ENCODE assay signal across 25 cellular contexts in the genomic region with DNA sequence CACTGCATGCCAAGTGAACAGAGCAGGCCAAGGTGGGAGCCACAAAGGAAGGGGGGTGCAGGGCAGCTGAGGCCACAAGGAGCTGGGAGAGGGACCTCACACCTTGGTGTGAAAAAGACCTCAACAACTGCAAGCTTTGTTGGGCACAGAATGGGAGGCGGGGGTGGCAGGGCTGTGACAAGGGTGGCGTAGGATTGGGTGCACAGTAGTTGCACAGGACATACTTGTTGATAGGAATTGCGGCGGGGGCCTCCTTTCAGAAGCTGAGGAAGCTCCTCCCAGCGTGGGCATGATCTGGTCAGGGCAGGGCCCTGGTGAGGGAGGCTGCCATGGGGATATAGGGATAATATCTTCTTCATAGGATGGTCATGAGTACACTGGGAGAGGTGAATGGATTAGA. TPM values are rescaled to one million over a fixed set of nuclear protein-coding genes. Genes with fewer than 3 reads are reported as not detected.
DNase-seq lines count a peak whose midpoint lies in the region; FAIRE-seq and TF ChIP-seq lines count a peak whose summit lies in the region.
"Had no signal": no experiment of that assay in that cellular context is flagged by ENCODE, and none has a peak within 500 bp of the region (broad histone marks: within the 10 kb centered on the region; RNA-seq: fewer than 3 reads in every experiment).

No MANE protein-coding gene starts in this region.

- no peaks in the 10 kb centered on the region for H3K9me3 ChIP-seq in WERI-Rb-1 (ENCODE audit: severe bottlenecking)
- H3K9me3 ChIP-seq: A549; BLaER1 treated with 17β-estradiol and CSF1 and Interleukin-3, amounts not matched to agents 10 nM and 100 nM; SJSA1 had no signal

- H3K36me3 ChIP-seq in WERI-Rb-1, result no peaks in the 10 kb centered on the region
- H3K36me3 ChIP-seq: BLaER1 treated with 17β-estradiol and CSF1 and Interleukin-3, amounts not matched to agents 10 nM and 100 nM; SJSA1 had no signal

- no peak for FAIRE-seq in H54 (lab: Jason Lieb, UNC)
- FAIRE-seq: A549, D721Med, HepG2, K562 had no signal

- no peak overlapping the region for H3K27ac ChIP-seq in WERI-Rb-1
- H3K27ac ChIP-seq: A549; BLaER1 treated with 17β-estradiol and CSF1 and Interleukin-3, amounts not matched to agents 10 nM and 100 nM; SJSA1 had no signal

- H3K27ac Mint-ChIP-seq in type B pancreatic cell, result no peak overlapping the region
- H3K27ac Mint-ChIP-seq: CD4-positive, alpha-beta T cell had no signal

- H3K4me1 Mint-ChIP-seq in type B pancreatic cell (ENCODE audit: unreplicated experiment), result peaks cover 39% of the 10 kb centered on the region

- H3K4me3 Mint-ChIP-seq in type B pancreatic cell, result no peak overlapping the region
- H3K4me3 Mint-ChIP-seq: CD4-positive, alpha-beta T cell had no signal

- no peaks in the 10 kb centered on the region for H3K9me3 Mint-ChIP-seq in type B pancreatic cell
- H3K9me3 Mint-ChIP-seq: CD4-positive, alpha-beta T cell had no signal

- no peaks in the 10 kb centered on the region for H3K27me3 ChIP-seq in WERI-Rb-1 (ENCODE audit: insufficient read depth, low read depth, severe bottlenecking)

- peak; percentile 43 for DNase-seq in activated CD8-positive, alpha-beta memory T cell treated with anti-CD3 and anti-CD28 coated beads, Interleukin-2, amount 50 U/mL, for 48 hours
- DNase-seq in activated CD8-positive, alpha-beta memory T cell treated with anti-CD3 and anti-CD28 coated beads, Interleukin-2, amount 50 U/mL, for 4 hours, result no peak
- DNase-seq in WERI-Rb-1 (peak; percentile 6), mesenteric fat pad (ENCODE audit: low spot score) (peak; percentile 71), type B pancreatic cell (ENCODE audit: extremely low spot score, unreplicated experiment) (peak; percentile 55), H54 (ENCODE audit: insufficient read length, low spot score) (no peak), NCI-H345 (lab: John Stamatoyannopoulos, UW) (no peak)
- DNase-seq: AML-193; CD4-positive, alpha-beta T cell; MV-4-11; NCI-H1105; NCI-H1436 treated with DMSO at 0.1 percent for 48 hours; NCI-H187 treated with DMSO at 0.1 percent for 48 hours; NCI-H446; NCI-H526; NCI-H82; NK-92 treated with Interleukin-12 subunit alpha and Interleukin-12 subunit beta, amount 100 ng/mL, for 24 hours; PC-3; Right ventricle myocardium superior had no signal

- TF ChIP-seq POLR2A in H54 (IDR thresholded peaks at IDR 0.05; ENCODE audit: low read depth, low read length), result no peak

- no peaks in the 10 kb centered on the region for H3K36me3 Mint-ChIP-seq in type B pancreatic cell

- peaks cover 46% of the 10 kb centered on the region for H3K27me3 Mint-ChIP-seq in type B pancreatic cell

- TF ChIP-seq CTCF in WERI-Rb-1 (IDR thresholded peaks at IDR 0.05; ENCODE audit: low read depth, low read length) (no peak), type B pancreatic cell (conservative IDR thresholded peaks at IDR 0.05) (no peak)

- H3K4me3 ChIP-seq in WERI-Rb-1 (ENCODE audit: low read depth, low read length), result no peak overlapping the region
- H3K4me3 ChIP-seq: A549; BLaER1 treated with 17β-estradiol and CSF1 and Interleukin-3, amounts not matched to agents 10 nM and 100 nM; K562; SJSA1 had no signal

RNA-seq across cellular contexts. Expression of a gene that starts 25.8 kb away (rescaled TPM):
- total RNA-seq in mesenteric fat pad (15.5 TPM), type B pancreatic cell (ENCODE audit: low replicate concordance) (39.3 and 39.8 TPM in 2 replicates)

RNA-seq across cellular contexts. Expression of a gene that starts 25.9 kb away (rescaled TPM):
- total RNA-seq in mesenteric fat pad (5.2 TPM), type B pancreatic cell (ENCODE audit: low replicate concordance) (32.3 and 37.3 TPM in 2 replicates)

Comparison
In these comparisons a context has a peak if more than half of its experiments do, and no peak if none do; other contexts are left out.
1. DNase-seq: peak in activated CD8-positive, alpha-beta memory T cell treated with anti-CD3 and anti-CD28 coated beads, Interleukin-2, amount 50 U/mL, for 48 hours (single experiment), WERI-Rb-1 (single experiment), mesenteric fat pad (single experiment) and type B pancreatic cell (single experiment); none in activated CD8-positive, alpha-beta memory T cell treated with anti-CD3 and anti-CD28 coated beads, Interleukin-2, amount 50 U/mL, for 4 hours (single experiment), H54 (single experiment) and NCI-H345 (single experiment).